Comparison of ENCODE assay signal across 31 cellular contexts in genomic region chrX:1097328-1097727, GRCh38.
"Had no signal": no experiment of that assay in that cellular context is flagged by ENCODE, and none has a peak within 500 bp of the region (broad histone marks: within the 10 kb centered on the region; RNA-seq: fewer than 3 reads in every experiment).

No MANE protein-coding gene starts in this region.

- H3K4me1 ChIP-seq: esophagus squamous epithelium, gastroesophageal sphincter had no signal

- DNase-seq: activated CD4-positive, alpha-beta memory T cell treated with anti-CD3 and anti-CD28 coated beads for 36 hours; activated CD4-positive, alpha-beta T cell treated with anti-CD3 and anti-CD28 coated beads for 36 hours; activated CD4-positive, alpha-beta T cell treated with anti-CD3 and anti-CD28 coated beads, Interleukin-2, amount 10 ng/mL, durations not matched to agents 24 days and 14 days; activated CD4-positive, CD25-positive, alpha-beta regulatory T cell; activated CD4-positive, CD25-positive, alpha-beta regulatory T cell treated with anti-CD3 and anti-CD28 coated beads, Interleukin-2, amount 50 U/mL, for 72 hours; activated CD8-positive, alpha-beta memory T cell treated with anti-CD3 and anti-CD28 coated beads, Interleukin-2, amount 10 ng/mL, durations not matched to agents 7 days and 5 days; activated CD8-positive, alpha-beta memory T cell treated with anti-CD3 and anti-CD28 coated beads, Interleukin-2, amount 50 U/mL, for 4 hours; activated CD8-positive, alpha-beta T cell treated with anti-CD3 and anti-CD28 coated beads, Interleukin-2, amount 10 ng/mL, durations not matched to agents 7 days and 5 days; activated effector memory CD4-positive, alpha-beta T cell treated with anti-CD3 and anti-CD28 coated beads, Interleukin-2, amount 50 U/mL, for 16 hours; activated naive CD4-positive, alpha-beta T cell treated with anti-CD3 and anti-CD28 coated beads for 36 hours; activated T-cell treated with anti-CD3 and anti-CD28 coated beads, Interleukin-2, amount 50 U/mL, for 1 hour; activated T-cell treated with anti-CD3 and anti-CD28 coated beads, Interleukin-2, amount 50 U/mL, for 48 hours; amniotic stem cell; anterior cingulate cortex; brain microvascular endothelial cell; effector CD8-positive, alpha-beta T cell; esophagus squamous epithelium; foreskin melanocyte; head of caudate nucleus; T-helper 2 cell had no signal

- H3K36me3 ChIP-seq: brain microvascular endothelial cell, esophagus squamous epithelium, gastroesophageal sphincter had no signal

- H3K36me3 Mint-ChIP-seq: activated CD4-positive, alpha-beta memory T cell treated with anti-CD3 and anti-CD28 coated beads for 36 hours; activated CD8-positive, alpha-beta memory T cell treated with anti-CD3 and anti-CD28 coated beads, Interleukin-2, amount 10 ng/mL, durations not matched to agents 7 days and 5 days; activated naive CD8-positive, alpha-beta T cell had no signal

- FAIRE-seq: astrocyte, bronchial epithelial cell, colon, endometrium, endothelial cell of umbilical vein had no signal

- H3K4me3 Mint-ChIP-seq: activated CD4-positive, alpha-beta memory T cell treated with anti-CD3 and anti-CD28 coated beads for 36 hours; activated CD4-positive, alpha-beta T cell treated with anti-CD3 and anti-CD28 coated beads for 36 hours; activated CD4-positive, alpha-beta T cell treated with anti-CD3 and anti-CD28 coated beads, Interleukin-2, amount 10 ng/mL, durations not matched to agents 24 days and 14 days; activated CD8-positive, alpha-beta memory T cell treated with anti-CD3 and anti-CD28 coated beads, Interleukin-2, amount 10 ng/mL, durations not matched to agents 7 days and 5 days; activated CD8-positive, alpha-beta T cell treated with anti-CD3 and anti-CD28 coated beads, Interleukin-2, amount 10 ng/mL, durations not matched to agents 7 days and 5 days; activated naive CD4-positive, alpha-beta T cell treated with anti-CD3 and anti-CD28 coated beads for 36 hours; activated naive CD8-positive, alpha-beta T cell; activated T-helper 1 cell treated with anti-CD3 and anti-CD28 coated beads, Interleukin-12 subunit alpha, Interleukin-12 subunit beta, Interleukin-2, Interleukin-4 antibody, amounts not matched to agents 30 ng/mL and 10 ng/mL and 1 ng/mL, durations not matched to agents 14 hours and 24 hours and 36 hours; central memory CD8-positive, alpha-beta T cell had no signal

- ATAC-seq: activated CD4-positive, alpha-beta T cell treated with anti-CD3 and anti-CD28 coated beads for 36 hours; activated CD8-positive, alpha-beta memory T cell treated with anti-CD3 and anti-CD28 coated beads, Interleukin-2, amount 10 ng/mL, durations not matched to agents 7 days and 5 days; activated CD8-positive, alpha-beta T cell treated with anti-CD3 and anti-CD28 coated beads, Interleukin-2, amount 10 ng/mL, durations not matched to agents 7 days and 5 days; gastroesophageal sphincter had no signal

- H3K4me3 ChIP-seq: esophagus squamous epithelium, gastroesophageal sphincter had no signal

- H3K4me1 Mint-ChIP-seq: central memory CD8-positive, alpha-beta T cell had no signal

- H3K27me3 Mint-ChIP-seq: activated CD8-positive, alpha-beta memory T cell treated with anti-CD3 and anti-CD28 coated beads, Interleukin-2, amount 10 ng/mL, durations not matched to agents 7 days and 5 days; activated naive CD8-positive, alpha-beta T cell; central memory CD8-positive, alpha-beta T cell had no signal

- H3K27me3 ChIP-seq: brain microvascular endothelial cell had no signal

- H3K27ac ChIP-seq: brain microvascular endothelial cell, epithelial cell of prostate, esophagus squamous epithelium, gastroesophageal sphincter had no signal

- H3K27ac Mint-ChIP-seq: activated CD4-positive, alpha-beta memory T cell treated with anti-CD3 and anti-CD28 coated beads for 36 hours; activated CD4-positive, alpha-beta T cell treated with anti-CD3 and anti-CD28 coated beads for 36 hours; activated CD4-positive, alpha-beta T cell treated with anti-CD3 and anti-CD28 coated beads, Interleukin-2, amount 10 ng/mL, durations not matched to agents 24 days and 14 days; activated CD8-positive, alpha-beta memory T cell treated with anti-CD3 and anti-CD28 coated beads, Interleukin-2, amount 10 ng/mL, durations not matched to agents 7 days and 5 days; activated CD8-positive, alpha-beta T cell treated with anti-CD3 and anti-CD28 coated beads, Interleukin-2, amount 10 ng/mL, durations not matched to agents 7 days and 5 days; activated naive CD4-positive, alpha-beta T cell treated with anti-CD3 and anti-CD28 coated beads for 36 hours; activated naive CD8-positive, alpha-beta T cell; activated T-helper 1 cell treated with anti-CD3 and anti-CD28 coated beads, Interleukin-12 subunit alpha, Interleukin-12 subunit beta, Interleukin-2, Interleukin-4 antibody, amounts not matched to agents 30 ng/mL and 10 ng/mL and 1 ng/mL, durations not matched to agents 14 hours and 24 hours and 36 hours; activated T-helper 2 cell treated with anti-CD3 and anti-CD28 coated beads, Interferon-gamma antibody, Interleukin-2, Interleukin-4, amounts not matched to agents 10 μg/mL and 5 μg/mL and 100 μg/mL, durations not matched to agents 14 hours and 24 hours and 36 hours had no signal
